In genomic region chr3:30635072-30635471, GRCh38 we compare ENCODE assay signal across 16 cellular contexts. TPM values are rescaled to one million over a fixed set of nuclear protein-coding genes. Genes with fewer than 3 reads are reported as not detected.
DNase-seq lines count a peak whose midpoint lies in the region; ATAC-seq and TF ChIP-seq lines count a peak whose summit lies in the region.
"Had no signal": no experiment of that assay in that cellular context is flagged by ENCODE, and none has a peak within 500 bp of the region (broad histone marks: within the 10 kb centered on the region; RNA-seq: fewer than 3 reads in every experiment).

No MANE protein-coding gene starts in this region.

- intact Hi-C loops in sigmoid colon (cut with DNase I) = no loop called here

- WGBS in sigmoid colon, 2 donors = 87 to 96% methylated on average over 1 of the region's 1 CpG

- H3K4me1 ChIP-seq in adipocyte (ENCODE audit: control insufficient read depth, insufficient read depth, low read length) (peaks cover 53% of the 10 kb centered on the region), sigmoid colon (peaks cover 0 to 96% (median 86%) of the 10 kb centered on the region in 4 donors), foreskin keratinocyte (peaks cover 11% of the 10 kb centered on the region)

- H3K9me3 Mint-ChIP-seq in T-helper 2 cell treated with Interferon-gamma antibody and Interleukin-4, amounts not matched to agents 5 μg/mL and 100 μg/mL, for 36 hours = no peaks in the 10 kb centered on the region

- H3K27ac Mint-ChIP-seq in T-helper 2 cell treated with Interferon-gamma antibody and Interleukin-4, amounts not matched to agents 5 μg/mL and 100 μg/mL, for 36 hours = peak overlapping the region; percentile 80

- ATAC-seq in GM19351 (IDR thresholded peaks at IDR 0.05; ENCODE audit: unreplicated experiment) (no peak), foreskin keratinocyte (no peak)

- TF ChIP-seq CTCF in sigmoid colon (IDR thresholded peaks at IDR 0.05) (no peak), foreskin keratinocyte (conservative IDR thresholded peaks at IDR 0.05) (no peak)

- peak overlapping the region; percentile 17 for H3K27ac ChIP-seq in KOPT-K1 (ENCODE audit: low read depth, low read length, poor library complexity, severe bottlenecking)
- H3K27ac ChIP-seq in sigmoid colon = peak overlapping the region in 3 of 4 donors; percentile 35 to 66 (median 62)
- no peak overlapping the region for H3K27ac ChIP-seq in foreskin keratinocyte
- H3K27ac ChIP-seq: SK-N-MC, WERI-Rb-1 had no signal

- H3K9me3 ChIP-seq in KOPT-K1 (ENCODE audit: insufficient read depth, low read length, poor library complexity, severe bottlenecking) = no peaks in the 10 kb centered on the region
- no peaks in the 10 kb centered on the region for H3K9me3 ChIP-seq in adipocyte (ENCODE audit: control insufficient read depth, low read length)
- H3K9me3 ChIP-seq in sigmoid colon = no peaks in the 10 kb centered on the region
- H3K9me3 ChIP-seq: Caco-2 had no signal

- H3K36me3 Mint-ChIP-seq in T-helper 2 cell treated with Interferon-gamma antibody and Interleukin-4, amounts not matched to agents 5 μg/mL and 100 μg/mL, for 36 hours (ENCODE audit: low read depth) = peaks cover 52% of the 10 kb centered on the region

- no peak for TF ChIP-seq POLR2A in sigmoid colon (IDR thresholded peaks at IDR 0.05)

- no peaks in the 10 kb centered on the region for H3K27me3 Mint-ChIP-seq in T-helper 2 cell treated with Interferon-gamma antibody and Interleukin-4, amounts not matched to agents 5 μg/mL and 100 μg/mL, for 36 hours (ENCODE audit: low read depth)

- H3K36me3 ChIP-seq in KOPT-K1 (ENCODE audit: insufficient read depth, low read length) (no peaks in the 10 kb centered on the region), adipocyte (ENCODE audit: control insufficient read depth, insufficient read depth, low read length, severe bottlenecking) (peaks cover 44% of the 10 kb centered on the region), sigmoid colon (no peaks in the 10 kb centered on the region)
- H3K36me3 ChIP-seq: WERI-Rb-1 had no signal

- no peaks in the 10 kb centered on the region for H3K27me3 ChIP-seq in adipocyte (replicated peaks; ENCODE audit: control insufficient read depth, insufficient read depth, low read length)
- no peaks in the 10 kb centered on the region for H3K27me3 ChIP-seq in sigmoid colon
- no peaks in the 10 kb centered on the region for H3K27me3 ChIP-seq in foreskin keratinocyte

- no peak for TF ChIP-seq EP300 in sigmoid colon (IDR thresholded peaks at IDR 0.05)

- peaks cover 81% of the 10 kb centered on the region for H3K4me1 Mint-ChIP-seq in T-helper 2 cell treated with Interferon-gamma antibody and Interleukin-4, amounts not matched to agents 5 μg/mL and 100 μg/mL, for 36 hours (ENCODE audit: low read depth)

- peak overlapping the region; percentile 64 for H3K4me3 Mint-ChIP-seq in T-helper 2 cell treated with Interferon-gamma antibody and Interleukin-4, amounts not matched to agents 5 μg/mL and 100 μg/mL, for 36 hours

- peak overlapping the region; percentile 17 for H3K9ac ChIP-seq in adipocyte (ENCODE audit: low read length)

- no peak for DNase-seq in T-helper 2 cell treated with Interferon-gamma antibody and Interleukin-4, amounts not matched to agents 5 μg/mL and 100 μg/mL, for 36 hours (ENCODE audit: low spot score)
- DNase-seq in T-helper 2 cell (no peak), adipocyte (ENCODE audit: low read depth) (no peak), sigmoid colon (no peak), foreskin keratinocyte (no peak), NCI-H2227 (lab: John Stamatoyannopoulos, UW; ENCODE audit: unreplicated experiment) (no peak)
- DNase-seq: 8988T; activated effector memory CD4-positive, alpha-beta T cell treated with Interleukin-2 at 50 U/mL for 16 hours; Caco-2; kidney; NCI-H1105 treated with DMSO at 0.1 percent for 48 hours; NCI-H2227 treated with DMSO at 0.1 percent for 48 hours; WERI-Rb-1 had no signal

- H3K4me3 ChIP-seq in adipocyte (ENCODE audit: low read length) (no peak overlapping the region), sigmoid colon (no peak overlapping the region)
- H3K4me3 ChIP-seq: SK-N-MC had no signal

RNA-seq across cellular contexts. Expression of gene TGFBR2, which starts 28.7 kb away (rescaled TPM):
- total RNA-seq in sigmoid colon = 100 to 1,000 TPM; 215 to 243 (median 234) TPM
- polyA plus RNA-seq in sigmoid colon = 10 to 100 TPM in 2 of 3 donors, 1 to 10 TPM in 1; 9.9 to 56.4 (median 32.4) TPM
- 125 TPM in 2 replicates for total RNA-seq in foreskin keratinocyte
- 38.6 and 47.4 TPM in 2 replicates for polyA plus RNA-seq in foreskin keratinocyte
